22 cellular contexts compared by ENCODE assay signal in genomic region chr3:121730940-121731687, GRCh38. TPM values are rescaled to one million over a fixed set of nuclear protein-coding genes. Genes with fewer than 3 reads are reported as not detected.
DNase-seq lines count a peak whose midpoint lies in the region; ATAC-seq, FAIRE-seq and TF ChIP-seq lines count a peak whose summit lies in the region.
"Had no signal": no experiment of that assay in that cellular context is flagged by ENCODE, and none has a peak within 500 bp of the region (broad histone marks: within the 10 kb centered on the region; RNA-seq: fewer than 3 reads in every experiment).

No MANE protein-coding gene starts in this region.

- H3K4me1 ChIP-seq in foreskin keratinocyte, result peaks cover 40% of the 10 kb centered on the region
- H3K4me1 ChIP-seq in neural progenitor cell, result peaks cover 19% of the 10 kb centered on the region

- H3K36me3 ChIP-seq in WERI-Rb-1, result peaks cover 8% of the 10 kb centered on the region
- H3K36me3 ChIP-seq in neural progenitor cell, result peaks cover 4% of the 10 kb centered on the region

- H3K27ac Mint-ChIP-seq in neural progenitor cell, result no peak overlapping the region
- H3K27ac Mint-ChIP-seq: activated naive CD8-positive, alpha-beta T cell treated with anti-CD3 and anti-CD28 coated beads, Interleukin-2, amount 10 ng/mL, durations not matched to agents 7 days and 5 days; activated T-helper 1 cell treated with anti-CD3 and anti-CD28 coated beads, Interleukin-12 subunit alpha, Interleukin-12 subunit beta, Interleukin-2, Interleukin-4 antibody, amounts not matched to agents 30 ng/mL and 10 ng/mL and 1 ng/mL, durations not matched to agents 14 hours and 24 hours and 36 hours; CD8-positive, alpha-beta memory T cell had no signal

- intact Hi-C loops in lower leg skin (cut with DNase I; ENCODE audit: low total_unique reads), result no loop called here

- peak overlapping the region; percentile 48 for H3K4me2 ChIP-seq in neural progenitor cell

- H3K9me3 Mint-ChIP-seq in neural progenitor cell, result no peaks in the 10 kb centered on the region
- H3K9me3 Mint-ChIP-seq: activated naive CD8-positive, alpha-beta T cell treated with anti-CD3 and anti-CD28 coated beads, Interleukin-2, amount 10 ng/mL, durations not matched to agents 7 days and 5 days; activated T-helper 1 cell treated with anti-CD3 and anti-CD28 coated beads, Interleukin-12 subunit alpha, Interleukin-12 subunit beta, Interleukin-2, Interleukin-4 antibody, amounts not matched to agents 30 ng/mL and 10 ng/mL and 1 ng/mL, durations not matched to agents 14 hours and 24 hours and 36 hours; CD8-positive, alpha-beta memory T cell had no signal

- peak overlapping the region; percentile 74 for H3K27ac ChIP-seq in WERI-Rb-1
- H3K27ac ChIP-seq in foreskin keratinocyte, result peak overlapping the region; percentile 45
- H3K27ac ChIP-seq in neural progenitor cell, result peak overlapping the region; percentile 56
- H3K27ac ChIP-seq: upper lobe of left lung had no signal

- H3K4me3 Mint-ChIP-seq in neural progenitor cell, result no peak overlapping the region
- H3K4me3 Mint-ChIP-seq: activated naive CD8-positive, alpha-beta T cell treated with anti-CD3 and anti-CD28 coated beads, Interleukin-2, amount 10 ng/mL, durations not matched to agents 7 days and 5 days; activated T-helper 1 cell treated with anti-CD3 and anti-CD28 coated beads, Interleukin-12 subunit alpha, Interleukin-12 subunit beta, Interleukin-2, Interleukin-4 antibody, amounts not matched to agents 30 ng/mL and 10 ng/mL and 1 ng/mL, durations not matched to agents 14 hours and 24 hours and 36 hours; CD8-positive, alpha-beta memory T cell had no signal

- WGBS in lower leg skin, 2 donors, result 67 to 72% methylated on average over 8 of the region's 8 CpGs

- H3K9me3 ChIP-seq in WERI-Rb-1 (ENCODE audit: severe bottlenecking) (no peaks in the 10 kb centered on the region), neural progenitor cell (ENCODE audit: low read depth) (no peaks in the 10 kb centered on the region)
- H3K9me3 ChIP-seq: upper lobe of left lung had no signal

- TF ChIP-seq CTCF in WERI-Rb-1 (IDR thresholded peaks at IDR 0.05; ENCODE audit: low read depth, low read length) (no peak), foreskin keratinocyte (conservative IDR thresholded peaks at IDR 0.05) (no peak), neural progenitor cell (IDR thresholded peaks at IDR 0.05) (no peak), lower leg skin (IDR thresholded peaks at IDR 0.05) (no peak)

- no peaks in the 10 kb centered on the region for H3K27me3 Mint-ChIP-seq in neural progenitor cell (ENCODE audit: insufficient read depth, low read depth)
- H3K27me3 Mint-ChIP-seq: activated naive CD8-positive, alpha-beta T cell treated with anti-CD3 and anti-CD28 coated beads, Interleukin-2, amount 10 ng/mL, durations not matched to agents 7 days and 5 days; CD8-positive, alpha-beta memory T cell had no signal

- peaks cover 3% of the 10 kb centered on the region for H3K36me3 Mint-ChIP-seq in neural progenitor cell

- DNase-seq in H54 (ENCODE audit: insufficient read length, low spot score), result no peak
- DNase-seq in WERI-Rb-1, result peak; percentile 37
- peak; percentile 28 to 60 for DNase-seq in foreskin keratinocyte
- peak; percentile 13 for DNase-seq in neural progenitor cell (ENCODE audit: low spot score)
- DNase-seq in lower leg skin (ENCODE audit: low spot score in 2 of 2), result no peak
- DNase-seq in stimulated activated CD4-positive, alpha-beta T cell treated with anti-CD3 and anti-CD28 coated beads, Interleukin-4, amount 100 ng/mL, for 24 hours, result no peak
- DNase-seq: activated CD4-positive, alpha-beta T cell treated with anti-CD3 and anti-CD28 coated beads for 1 hour; activated naive CD8-positive, alpha-beta T cell treated with anti-CD3 and anti-CD28 coated beads, Interleukin-2, amount 10 ng/mL, durations not matched to agents 7 days and 5 days; caudate nucleus; CD8-positive, alpha-beta memory T cell; effector memory CD4-positive, alpha-beta T cell; Kasumi-1; NCI-H1105 treated with DMSO at 0.1 percent for 48 hours; NCI-H69; nucleus accumbens; OCI-M1; stimulated activated naive CD4-positive, alpha-beta T cell; T-helper 9 cell; upper lobe of left lung had no signal

- peak overlapping the region; percentile 5; the same call in 1 of the 2 replicates for H3K4me3 ChIP-seq in WERI-Rb-1 (ENCODE audit: low read depth, low read length)
- H3K4me3 ChIP-seq in neural progenitor cell, result no peak overlapping the region
- no peak overlapping the region for H3K4me3 ChIP-seq in lower leg skin (ENCODE audit: low read depth, poor library complexity, severe bottlenecking)
- H3K4me3 ChIP-seq: upper lobe of left lung had no signal

- peak; percentile 81 for ATAC-seq in foreskin keratinocyte
- no peak for ATAC-seq in HG02798 (IDR thresholded peaks at IDR 0.05; ENCODE audit: poor library complexity, unreplicated experiment)
- no peak for ATAC-seq in GM19467 (IDR thresholded peaks at IDR 0.05; ENCODE audit: unreplicated experiment)

- no peaks in the 10 kb centered on the region for H3K4me1 Mint-ChIP-seq in neural progenitor cell

- H3F3A ChIP-seq in neural progenitor cell (ENCODE audit: low read depth), result no peaks in the 10 kb centered on the region

- H3K79me2 ChIP-seq in neural progenitor cell (ENCODE audit: low read depth), result peaks cover 54% of the 10 kb centered on the region

- H3K9ac ChIP-seq in neural progenitor cell, result peak overlapping the region; percentile 18

- peak; percentile 30 for FAIRE-seq in H54 (lab: Jason Lieb, UNC)

- H2AFZ ChIP-seq in neural progenitor cell (replicated peaks), result no peak overlapping the region

- no peak for TF ChIP-seq POLR2A in H54 (IDR thresholded peaks at IDR 0.05; ENCODE audit: low read depth, low read length)
- TF ChIP-seq POLR2A in lower leg skin (IDR thresholded peaks at IDR 0.05), result no peak

- H4K20me1 ChIP-seq in neural progenitor cell (ENCODE audit: low read depth), result no peaks in the 10 kb centered on the region

- H3K27me3 ChIP-seq in WERI-Rb-1 (ENCODE audit: insufficient read depth, low read depth, severe bottlenecking) (no peaks in the 10 kb centered on the region), foreskin keratinocyte (no peaks in the 10 kb centered on the region), neural progenitor cell (no peaks in the 10 kb centered on the region)
- H3K27me3 ChIP-seq: upper lobe of left lung had no signal

RNA-seq across cellular contexts. Expression of gene GOLGB1, which starts 18.4 kb away (rescaled TPM):
- 31.0 and 32.4 TPM in 2 replicates for total RNA-seq in foreskin keratinocyte
- polyA plus RNA-seq in foreskin keratinocyte, result 9.9 and 10.3 TPM in 2 replicates
- total RNA-seq in neural progenitor cell (ENCODE audit: low replicate concordance), result 35.2 and 52.5 TPM in 2 replicates
- total RNA-seq in lower leg skin, result 10 to 100 TPM; 42.8 to 64.3 (median 48.5) TPM

Comparison
In these comparisons a context has a peak if more than half of its experiments do, and no peak if none do; other contexts are left out.
1. DNase-seq: peak in WERI-Rb-1 (single experiment), foreskin keratinocyte (2 of 2) and neural progenitor cell (single experiment); none in H54 (single experiment), lower leg skin (0 of 2) and stimulated activated CD4-positive, alpha-beta T cell treated with anti-CD3 and anti-CD28 coated beads, Interleukin-4, amount 100 ng/mL, for 24 hours (single experiment).
2. Peak in every context shown above with its lines, with median percentiles within 50 percentile points of each other: H3K27ac ChIP-seq.